ENCODE assay signal across 8 cellular contexts in genomic region chr5:91311697-91312501, GRCh38.
A peak's percentile ranks its signal among the peaks of the same experiment; 100 is the strongest.
DNase-seq lines count a peak whose midpoint lies in the region; ATAC-seq, FAIRE-seq and TF ChIP-seq lines count a peak whose summit lies in the region.

No MANE protein-coding gene starts in this region.

- POLR2A ChIA-PET in H1 (lab: Charles Lee; ENCODE audit: partially characterized antibody): no interaction called here

- no peak overlapping the region for H4K5ac ChIP-seq in H1 (ENCODE audit: insufficient read length, low read depth, low read length)

- TF ChIP-seq EP300 in H1 (IDR thresholded peaks at IDR 0.05; ENCODE audit: borderline replicate concordance in 1 of 2, low read depth in 2 of 2, low read length in 2 of 2): no peak

- peak; percentile 85 for ATAC-seq in HG02884 (IDR thresholded peaks at IDR 0.05; ENCODE audit: unreplicated experiment)

- no peak overlapping the region for H3K14ac ChIP-seq in H1 (ENCODE audit: insufficient read length)

- H3K9me3 ChIP-seq in H1 (ENCODE audit: insufficient read depth in 2 of 2, low read depth in 1 of 2, low read length in 1 of 2) (no peaks in the 10 kb centered on the region), mucosa of rectum (ENCODE audit: control insufficient read depth in 2 of 2, low read length in 2 of 2) (no peaks in the 10 kb centered on the region)

- peaks cover 0 to 8% (median 0%) of the 10 kb centered on the region in 4 experiments; a peak in 1 of 7 replicates for H3K4me1 ChIP-seq in H1 (replicated peaks in 1 of 4; ENCODE audit: control insufficient read depth in 3 of 4, insufficient read depth in 4 of 4, low read length in 3 of 4)
- H3K4me1 ChIP-seq in mucosa of rectum (ENCODE audit: control insufficient read depth in 2 of 2, insufficient read depth in 2 of 2, low read length in 2 of 2): peaks cover 0 to 12% of the 10 kb centered on the region in 2 donors

- no peaks in the 10 kb centered on the region for H3K79me2 ChIP-seq in H1 (ENCODE audit: control insufficient read depth in 1 of 2, insufficient read depth in 2 of 2, low read length in 2 of 2)

- 89% methylated on average over 11 of the region's 11 CpGs; no CpG with 5 or more reads in 1 of the 2 experiments for whole genome bisulfite sequencing in H1 (ENCODE audit: extremely low coverage in 1 of 2, insufficient coverage in 1 of 2, insufficient read length in 1 of 2, insufficient replicate concordance in 2 of 2, low coverage in 1 of 2, low lambda C conversion rate in 2 of 2, missing lambda C conversion rate in 1 of 2), 2 experiments

- DNase-seq in NCI-H2107 treated with DMSO at 0.1 percent for 48 hours (lab: John Stamatoyannopoulos, UW; ENCODE audit: unreplicated experiment) (peak; percentile 6), NCI-H2107 (lab: John Stamatoyannopoulos, UW) (no peak), NCI-H524 treated with DMSO at 0.1 percent for 48 hours (lab: John Stamatoyannopoulos, UW) (peak; percentile 8), H1 (ENCODE audit: low read depth in 1 of 2, low spot score in 2 of 2) (no peak)
- peak; percentile 50 to 64 for DNase-seq in activated CD8-positive, alpha-beta memory T cell treated with anti-CD3 and anti-CD28 coated beads for 4 hours (ENCODE audit: low read depth in 2 of 2)
- peak; percentile 39 to 67 for DNase-seq in stimulated activated CD8-positive, alpha-beta memory T cell treated with anti-CD3 and anti-CD28 coated beads, Interleukin-7, amount 100 ng/mL, for 48 hours (ENCODE audit: extremely low read depth in 1 of 2, low read depth in 1 of 2)

- H2AFZ ChIP-seq in H1 (ENCODE audit: low read length): 0 out of 2 replicates have a peak overlapping the region, but pooled peaks have one; percentile 2

- no peak overlapping the region for H4K8ac ChIP-seq in H1 (ENCODE audit: extremely low read depth, insufficient read depth, low read length)

- TF ChIP-seq POLR2A in H1 (IDR thresholded peaks at IDR 0.05; ENCODE audit: control extremely low read depth in 1 of 2, low read depth in 2 of 2, low read length in 2 of 2): no peak

- no peaks in the 10 kb centered on the region for H4K20me1 ChIP-seq in H1 (replicated peaks in 1 of 2; ENCODE audit: control insufficient read depth in 1 of 2, insufficient read depth in 2 of 2, low read length in 2 of 2)

- H3K23me2 ChIP-seq in H1 (ENCODE audit: low read depth, low read length): no peaks in the 10 kb centered on the region

- H2BK120ac ChIP-seq in H1 (replicated peaks; ENCODE audit: low read depth, low read length): no peak overlapping the region

- no peak overlapping the region for H2AK5ac ChIP-seq in H1 (ENCODE audit: low read depth, low read length)

- no peak for FAIRE-seq in H1 (lab: Jason Lieb, UNC)

- no peak overlapping the region for H3K4ac ChIP-seq in H1 (replicated peaks; ENCODE audit: insufficient read length, low read depth, low read length)

- no peaks in the 10 kb centered on the region for H3K27me3 ChIP-seq in H1 (replicated peaks in 1 of 4; ENCODE audit: control insufficient read depth in 3 of 4, extremely low read depth in 1 of 4, insufficient read depth in 3 of 4, low read length in 3 of 4)
- no peaks in the 10 kb centered on the region for H3K27me3 ChIP-seq in mucosa of rectum (ENCODE audit: control insufficient read depth in 2 of 2, insufficient read depth in 2 of 2, low read length in 2 of 2)

- H3K4me3 ChIP-seq in H1 (ENCODE audit: extremely low read depth in 1 of 4, insufficient read depth in 2 of 4, low read depth in 3 of 4, low read length in 4 of 4): no peak overlapping the region
- peak overlapping the region in 1 of 2 donors; percentile 20 for H3K4me3 ChIP-seq in mucosa of rectum (ENCODE audit: low read length in 2 of 2)

- CTCF ChIA-PET in H1 (lab: Charles Lee; ENCODE audit: partially characterized antibody): interaction anchor here (0.6 to 9.4 kb wide), 6 partner anchors 10 to 73 kb away, joined by 3 to 59 read pairs (median 4); no protein-coding TSS in a partner anchor

- peak in 1 of 2 experiments; percentile 17; a peak in 1 of 4 replicates for TF ChIP-seq RAD21 in H1 (IDR thresholded peaks at IDR 0.05 in 1 of 2, conservative IDR thresholded peaks at IDR 0.05 in 1 of 2; ENCODE audit: low read depth in 2 of 2, low read length in 2 of 2)

- no peak overlapping the region for H3K56ac ChIP-seq in H1 (replicated peaks; ENCODE audit: insufficient read length, low read depth, low read length)

- H2BK20ac ChIP-seq in H1 (ENCODE audit: low read length): no peak overlapping the region

- H2BK5ac ChIP-seq in H1 (ENCODE audit: low read depth, low read length): no peak overlapping the region

- no peak overlapping the region for H2BK15ac ChIP-seq in H1 (ENCODE audit: low read length)

- H3K23ac ChIP-seq in H1 (ENCODE audit: insufficient read length): no peak overlapping the region

- TF ChIP-seq CTCF in H1 (IDR thresholded peaks at IDR 0.05; ENCODE audit: control extremely low read depth in 1 of 3, insufficient read depth in 1 of 3, low read depth in 1 of 3, low read length in 3 of 3): peak in 1 of 3 experiments; percentile 9; a peak in 1 of 4 replicates

- H3K18ac ChIP-seq in H1 (ENCODE audit: extremely low read depth, low read length): no peak overlapping the region

- H3K9ac ChIP-seq in H1 (replicated peaks in 1 of 4; ENCODE audit: extremely low read depth in 1 of 4, low read depth in 3 of 4, low read length in 3 of 4) (no peak overlapping the region), mucosa of rectum (ENCODE audit: low read depth in 1 of 2, low read length in 2 of 2) (no peak overlapping the region)

- H3K79me1 ChIP-seq in H1 (ENCODE audit: low read depth, low read length): no peaks in the 10 kb centered on the region

- no peaks in the 10 kb centered on the region for H3K36me3 ChIP-seq in H1 (ENCODE audit: control insufficient read depth in 2 of 4, insufficient read depth in 4 of 4, low read length in 3 of 4)
- no peaks in the 10 kb centered on the region for H3K36me3 ChIP-seq in mucosa of rectum (ENCODE audit: control insufficient read depth in 2 of 2, insufficient read depth in 2 of 2, low read length in 2 of 2)

- no peak overlapping the region for H2BK12ac ChIP-seq in H1 (ENCODE audit: low read depth, low read length)

- no peak overlapping the region for H3K4me2 ChIP-seq in H1 (ENCODE audit: insufficient read depth in 1 of 2, low read depth in 2 of 2, low read length in 2 of 2)

- no peak overlapping the region for H4K91ac ChIP-seq in H1 (replicated peaks; ENCODE audit: insufficient read length, low read length)

- H3K27ac ChIP-seq in H1 (ENCODE audit: low read depth, low read length): no peak overlapping the region
- peak overlapping the region; percentile 52 to 65 for H3K27ac ChIP-seq in mucosa of rectum (ENCODE audit: low read depth in 2 of 2, low read length in 2 of 2)

TF ChIP-seq in H1, 55 proteins besides CTCF, POLR2A, EP300 and RAD21:
- TF ChIP-seq GABPA (IDR thresholded peaks at IDR 0.05; ENCODE audit: borderline replicate concordance, insufficient read depth, low read length) (no peak), NRF1 (IDR thresholded peaks at IDR 0.05; ENCODE audit: low read depth, low read length) (no peak), EZH2 (IDR thresholded peaks at IDR 0.05; ENCODE audit: low read depth, low read length, severe bottlenecking) (no peak)
TF ChIP-seq in H1: peak in this region for 0.

Comparison
In these comparisons a context has a peak if more than half of its experiments do, and no peak if none do; other contexts are left out.
1. DNase-seq: peak in NCI-H2107 treated with DMSO at 0.1 percent for 48 hours (single experiment), NCI-H524 treated with DMSO at 0.1 percent for 48 hours (single experiment), activated CD8-positive, alpha-beta memory T cell treated with anti-CD3 and anti-CD28 coated beads for 4 hours (2 of 2) and stimulated activated CD8-positive, alpha-beta memory T cell treated with anti-CD3 and anti-CD28 coated beads, Interleukin-7, amount 100 ng/mL, for 48 hours (2 of 2); none in NCI-H2107 (single experiment) and H1 (0 of 2).